ENCODE assay signal across 11 cellular contexts in the genomic region with DNA sequence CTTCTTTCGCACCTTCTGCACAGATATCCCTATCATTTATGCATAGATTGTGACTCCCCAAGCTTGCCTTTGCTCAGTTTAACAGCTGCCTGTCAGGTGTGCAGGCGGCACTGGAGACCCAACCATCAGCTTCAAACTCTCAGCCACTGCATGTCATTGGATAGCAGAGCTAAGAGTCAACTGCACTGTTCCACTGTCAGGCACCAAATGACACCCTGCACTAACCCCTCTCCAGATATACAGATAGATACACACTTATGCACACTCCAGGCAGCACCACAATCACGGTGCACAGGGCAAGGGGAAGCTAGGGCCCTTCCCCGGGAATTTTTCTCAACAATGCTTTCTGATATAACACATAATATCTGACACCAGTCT.
A peak's percentile ranks its signal among the peaks of the same experiment; 100 is the strongest.
DNase-seq lines count a peak whose midpoint lies in the region; ATAC-seq and TF ChIP-seq lines count a peak whose summit lies in the region.
"Had no signal": no experiment of that assay in that cellular context is flagged by ENCODE, and none has a peak within 500 bp of the region (broad histone marks: within the 10 kb centered on the region; RNA-seq: fewer than 3 reads in every experiment).

No MANE protein-coding gene starts in this region.

- peak overlapping the region; percentile 81 for H3K4me3 Mint-ChIP-seq in natural killer cell
- H3K4me3 Mint-ChIP-seq in natural killer cell treated with Interleukin-12 subunit alpha and Interleukin-12 subunit beta and Interleukin-15 and Interleukin-18, amount 100 ng/mL, for 72 hours: no peak overlapping the region

- DNase-seq in natural killer cell (no peak), choroid plexus epithelial cell (ENCODE audit: low read depth) (no peak), myocyte (ENCODE audit: low read depth) (peak; percentile 44), NCI-H345 (lab: John Stamatoyannopoulos, UW) (no peak), OCI-LY7 (ENCODE audit: low spot score) (no peak)
- no peak for DNase-seq in natural killer cell treated with Interleukin-12 subunit alpha and Interleukin-12 subunit beta and Interleukin-15 and Interleukin-18, amount 100 ng/mL, for 72 hours (ENCODE audit: low spot score)
- DNase-seq: C1 segment of cervical spinal cord, KBM-7, SIG-M5 had no signal

- no peaks in the 10 kb centered on the region for H3K9me3 Mint-ChIP-seq in natural killer cell
- H3K9me3 Mint-ChIP-seq in natural killer cell treated with Interleukin-12 subunit alpha and Interleukin-12 subunit beta and Interleukin-15 and Interleukin-18, amount 100 ng/mL, for 72 hours: no peaks in the 10 kb centered on the region

- H3K4me2 ChIP-seq in OCI-LY7 (ENCODE audit: low read length): no peak overlapping the region

- H3K4me1 Mint-ChIP-seq in natural killer cell: peaks cover 34 to 39% of the 10 kb centered on the region in 2 donors
- peaks cover 5 to 29% of the 10 kb centered on the region in 2 donors for H3K4me1 Mint-ChIP-seq in natural killer cell treated with Interleukin-12 subunit alpha and Interleukin-12 subunit beta and Interleukin-15 and Interleukin-18, amount 100 ng/mL, for 72 hours (ENCODE audit: low read depth in 2 of 2)

- no peak overlapping the region for H3K27ac Mint-ChIP-seq in natural killer cell
- no peak overlapping the region for H3K27ac Mint-ChIP-seq in natural killer cell treated with Interleukin-12 subunit alpha and Interleukin-12 subunit beta and Interleukin-15 and Interleukin-18, amount 100 ng/mL, for 72 hours

- no peak for TF ChIP-seq CTCF in natural killer cell (IDR thresholded peaks at IDR 0.05)
- TF ChIP-seq CTCF in choroid plexus epithelial cell (conservative IDR thresholded peaks at IDR 0.05; ENCODE audit: low read depth, low read length): no peak
- TF ChIP-seq CTCF in OCI-LY7 (conservative IDR thresholded peaks at IDR 0.05; ENCODE audit: low read length): no peak

- H3K4me1 ChIP-seq in OCI-LY7 (ENCODE audit: insufficient read depth, low read length, poor library complexity, severe bottlenecking): no peaks in the 10 kb centered on the region

- no peaks in the 10 kb centered on the region for H3K9me3 ChIP-seq in OCI-LY7 (ENCODE audit: low read length)

- no peak for ATAC-seq in natural killer cell
- no peak for ATAC-seq in natural killer cell treated with Interleukin-12 subunit alpha and Interleukin-12 subunit beta and Interleukin-15 and Interleukin-18, amount 100 ng/mL, for 72 hours
- no peak for ATAC-seq in HG02763 (IDR thresholded peaks at IDR 0.05; ENCODE audit: unreplicated experiment)
- ATAC-seq in HG02884 (IDR thresholded peaks at IDR 0.05; ENCODE audit: unreplicated experiment): no peak

- no peak overlapping the region for H2AFZ ChIP-seq in OCI-LY7 (ENCODE audit: low read length)

- no peaks in the 10 kb centered on the region for H3K36me3 Mint-ChIP-seq in natural killer cell
- no peaks in the 10 kb centered on the region for H3K36me3 Mint-ChIP-seq in natural killer cell treated with Interleukin-12 subunit alpha and Interleukin-12 subunit beta and Interleukin-15 and Interleukin-18, amount 100 ng/mL, for 72 hours

- POLR2A ChIA-PET in OCI-LY7 (lab: Charles Lee): interaction anchor here (0.8 kb wide), 1 partner anchor 21 kb away, joined by 3 read pairs; no protein-coding TSS in a partner anchor

- no peaks in the 10 kb centered on the region for H3K36me3 ChIP-seq in OCI-LY7 (ENCODE audit: insufficient read depth, low read length)

- H3K4me3 ChIP-seq in choroid plexus epithelial cell (ENCODE audit: low read depth, low read length) (peak overlapping the region; percentile 76), OCI-LY7 (ENCODE audit: low read depth, low read length, poor library complexity, severe bottlenecking) (no peak overlapping the region)

- no TSS peak for BruUV-seq in OCI-LY7 (replicated peaks; lab: Mats Ljungman, UMichigan)

- no peaks in the 10 kb centered on the region for H3K9me2 ChIP-seq in OCI-LY7 (ENCODE audit: insufficient read depth, low read length)

- CTCF ChIA-PET in OCI-LY7 (lab: Charles Lee; ENCODE audit: unreplicated experiment): no interaction called here

- intact Hi-C loops in natural killer cell (cut with micrococcal nuclease) (no loop called here), OCI-LY7 (cut with micrococcal nuclease; ENCODE audit: unreplicated experiment) (no loop called here)

- H3K27me3 Mint-ChIP-seq in natural killer cell (ENCODE audit: low read depth in 2 of 2): peaks cover 24 to 28% of the 10 kb centered on the region in 2 donors
- H3K27me3 Mint-ChIP-seq in natural killer cell treated with Interleukin-12 subunit alpha and Interleukin-12 subunit beta and Interleukin-15 and Interleukin-18, amount 100 ng/mL, for 72 hours: peaks cover 20 to 34% of the 10 kb centered on the region in 2 donors

- no peaks in the 10 kb centered on the region for H4K20me1 ChIP-seq in OCI-LY7 (ENCODE audit: insufficient read depth, low read length)

- no peak overlapping the region for H3K27ac ChIP-seq in OCI-LY7 (ENCODE audit: low read depth, low read length, poor library complexity, severe bottlenecking)

- no peaks in the 10 kb centered on the region for H3K79me2 ChIP-seq in OCI-LY7 (ENCODE audit: insufficient read depth, low read depth, low read length)
